16 cellular contexts compared by ENCODE assay signal in genomic region chr15:39508536-39508935, GRCh38.
"Had no signal": no experiment of that assay in that cellular context is flagged by ENCODE, and none has a peak within 500 bp of the region (broad histone marks: within the 10 kb centered on the region; RNA-seq: fewer than 3 reads in every experiment).

No MANE protein-coding gene starts in this region.

- H3K36me3 ChIP-seq: upper lobe of left lung had no signal

- H3K4me3 ChIP-seq: skin epidermis, upper lobe of left lung had no signal

- FAIRE-seq: endothelial cell of umbilical vein, TTC549 had no signal

- H3K9me3 ChIP-seq: upper lobe of left lung had no signal

- H3K27me3 ChIP-seq: foreskin keratinocyte, upper lobe of left lung had no signal

- H3K4me1 ChIP-seq: foreskin keratinocyte had no signal

- DNase-seq: activated CD4-positive, alpha-beta T cell treated with anti-CD3 and anti-CD28 coated beads, Interleukin-2, amount 50 U/mL, for 1 hour; activated naive CD4-positive, alpha-beta T cell treated with anti-CD3 and anti-CD28 coated beads for 36 hours; activated naive CD8-positive, alpha-beta T cell treated with anti-CD3 and anti-CD28 coated beads, Interleukin-2, amount 50 U/mL, for 24 hours; aorta; cortex of kidney; effector CD8-positive, alpha-beta T cell; foreskin keratinocyte; retina; stimulated activated CD4-positive, alpha-beta T cell treated with anti-CD3 and anti-CD28 coated beads, Interleukin-4, amount 100 ng/mL, for 24 hours; stimulated activated naive CD4-positive, alpha-beta T cell treated with Interleukin-2 at 50 U/mL for 16 hours; T-helper 17 cell; upper lobe of left lung had no signal

- H3K27ac Mint-ChIP-seq: activated naive CD4-positive, alpha-beta T cell treated with anti-CD3 and anti-CD28 coated beads for 36 hours; activated naive CD8-positive, alpha-beta T cell treated with anti-CD3 and anti-CD28 coated beads, Interleukin-2, amount 50 U/mL, for 24 hours; activated T-helper 17 cell treated with anti-CD3 and anti-CD28 coated beads, Interleukin-2, amount 50 U/mL, for 72 hours; T-helper 17 cell had no signal

- H3K27ac ChIP-seq: foreskin keratinocyte, skin epidermis, upper lobe of left lung had no signal

- H3K9me3 Mint-ChIP-seq: activated naive CD4-positive, alpha-beta T cell treated with anti-CD3 and anti-CD28 coated beads for 36 hours; activated naive CD8-positive, alpha-beta T cell treated with anti-CD3 and anti-CD28 coated beads, Interleukin-2, amount 50 U/mL, for 24 hours had no signal

- H3K4me3 Mint-ChIP-seq: activated naive CD4-positive, alpha-beta T cell treated with anti-CD3 and anti-CD28 coated beads for 36 hours; activated naive CD8-positive, alpha-beta T cell treated with anti-CD3 and anti-CD28 coated beads, Interleukin-2, amount 50 U/mL, for 24 hours; activated T-helper 17 cell treated with anti-CD3 and anti-CD28 coated beads, Interleukin-2, amount 50 U/mL, for 72 hours; T-helper 17 cell had no signal

- H3K4me1 Mint-ChIP-seq: activated naive CD8-positive, alpha-beta T cell treated with anti-CD3 and anti-CD28 coated beads, Interleukin-2, amount 50 U/mL, for 24 hours; activated T-helper 17 cell treated with anti-CD3 and anti-CD28 coated beads, Interleukin-2, amount 50 U/mL, for 72 hours; T-helper 17 cell had no signal
